ENCODE assay signal across 28 cellular contexts in genomic region chr6:29547573-29547972, GRCh38. TPM values are rescaled to one million over a fixed set of nuclear protein-coding genes. Genes with fewer than 3 reads are reported as not detected.
DNase-seq lines count a peak whose midpoint lies in the region; ATAC-seq and TF ChIP-seq lines count a peak whose summit lies in the region.
"Had no signal": no experiment of that assay in that cellular context is flagged by ENCODE, and none has a peak within 500 bp of the region (broad histone marks: within the 10 kb centered on the region; RNA-seq: fewer than 3 reads in every experiment).

No MANE protein-coding gene starts in this region.

- H3K36me3 ChIP-seq in A673 (ENCODE audit: insufficient read depth, low read length, poor library complexity, severe bottlenecking): no peaks in the 10 kb centered on the region
- H3K36me3 ChIP-seq: BLaER1 treated with 17β-estradiol and CSF1 and Interleukin-3, amounts not matched to agents 10 nM and 100 nM; HAP-1; SJSA1 had no signal

- no peaks in the 10 kb centered on the region for H3K36me3 Mint-ChIP-seq in activated CD4-positive, alpha-beta T cell treated with anti-CD3 and anti-CD28 coated beads for 36 hours (ENCODE audit: low read depth)
- H3K36me3 Mint-ChIP-seq in activated T-cell treated with anti-CD3 and anti-CD28 coated beads, Interleukin-2, amount 50 U/mL, for 72 hours (ENCODE audit: insufficient read depth in 2 of 2): no peaks in the 10 kb centered on the region
- no peaks in the 10 kb centered on the region for H3K36me3 Mint-ChIP-seq in activated T-cell treated with anti-CD3 and anti-CD28 coated beads, Interleukin-2, amount 50 U/mL, for 24 hours (ENCODE audit: low read depth)
- H3K36me3 Mint-ChIP-seq in T-helper 2 cell treated with Interferon-gamma antibody and Interleukin-4, amounts not matched to agents 5 μg/mL and 100 μg/mL, for 36 hours (ENCODE audit: low read depth): no peaks in the 10 kb centered on the region

- no peaks in the 10 kb centered on the region for H3K9me3 Mint-ChIP-seq in activated CD4-positive, alpha-beta T cell treated with anti-CD3 and anti-CD28 coated beads for 36 hours (ENCODE audit: low read depth)
- no peaks in the 10 kb centered on the region for H3K9me3 Mint-ChIP-seq in activated T-cell treated with anti-CD3 and anti-CD28 coated beads, Interleukin-2, amount 50 U/mL, for 72 hours
- no peaks in the 10 kb centered on the region for H3K9me3 Mint-ChIP-seq in activated T-cell treated with anti-CD3 and anti-CD28 coated beads, Interleukin-2, amount 50 U/mL, for 24 hours
- H3K9me3 Mint-ChIP-seq in T-helper 2 cell treated with Interferon-gamma antibody and Interleukin-4, amounts not matched to agents 5 μg/mL and 100 μg/mL, for 36 hours: no peaks in the 10 kb centered on the region
- H3K9me3 Mint-ChIP-seq: CD4-positive, alpha-beta T cell had no signal

- CTCF ChIA-PET in activated CD4-positive, alpha-beta T cell treated with anti-CD3 and anti-CD28 coated beads for 36 hours (lab: Charles Lee): no interaction called here
- CTCF ChIA-PET in A673 (lab: Charles Lee): no interaction called here

- BruUV-seq in A673 (replicated peaks; lab: Mats Ljungman, UMichigan): no TSS peak

- peaks cover 85% of the 10 kb centered on the region for H3K27me3 ChIP-seq in A673 (replicated peaks; ENCODE audit: insufficient read depth, low read depth, low read length, poor library complexity)
- H3K27me3 ChIP-seq: BLaER1 treated with 17β-estradiol and CSF1 and Interleukin-3, amounts not matched to agents 10 nM and 100 nM; SJSA1 had no signal

- no peak overlapping the region for H3K4me3 Mint-ChIP-seq in activated CD4-positive, alpha-beta T cell treated with anti-CD3 and anti-CD28 coated beads for 36 hours
- no peak overlapping the region for H3K4me3 Mint-ChIP-seq in activated T-cell treated with anti-CD3 and anti-CD28 coated beads, Interleukin-2, amount 50 U/mL, for 72 hours
- no peak overlapping the region for H3K4me3 Mint-ChIP-seq in activated T-cell treated with anti-CD3 and anti-CD28 coated beads, Interleukin-2, amount 50 U/mL, for 24 hours
- H3K4me3 Mint-ChIP-seq in T-helper 2 cell treated with Interferon-gamma antibody and Interleukin-4, amounts not matched to agents 5 μg/mL and 100 μg/mL, for 36 hours: no peak overlapping the region
- H3K4me3 Mint-ChIP-seq: CD4-positive, alpha-beta T cell had no signal

- H3K4me1 Mint-ChIP-seq in activated CD4-positive, alpha-beta T cell treated with anti-CD3 and anti-CD28 coated beads for 36 hours: peaks cover 12% of the 10 kb centered on the region
- peaks cover 15% of the 10 kb centered on the region for H3K4me1 Mint-ChIP-seq in activated T-cell treated with anti-CD3 and anti-CD28 coated beads, Interleukin-2, amount 50 U/mL, for 72 hours (ENCODE audit: low read depth)
- peaks cover 8% of the 10 kb centered on the region for H3K4me1 Mint-ChIP-seq in activated T-cell treated with anti-CD3 and anti-CD28 coated beads, Interleukin-2, amount 50 U/mL, for 24 hours (ENCODE audit: low read depth)
- H3K4me1 Mint-ChIP-seq in T-helper 2 cell treated with Interferon-gamma antibody and Interleukin-4, amounts not matched to agents 5 μg/mL and 100 μg/mL, for 36 hours (ENCODE audit: low read depth): peaks cover 15% of the 10 kb centered on the region

- no peaks in the 10 kb centered on the region for H3K4me1 ChIP-seq in A673 (ENCODE audit: insufficient read depth, low read length, poor library complexity, severe bottlenecking)
- H3K4me1 ChIP-seq: BLaER1 treated with 17β-estradiol and CSF1 and Interleukin-3, amounts not matched to agents 10 nM and 100 nM; HAP-1; SJSA1 had no signal

- peaks cover 47% of the 10 kb centered on the region for H3K27me3 Mint-ChIP-seq in activated CD4-positive, alpha-beta T cell treated with anti-CD3 and anti-CD28 coated beads for 36 hours
- H3K27me3 Mint-ChIP-seq in activated T-cell treated with anti-CD3 and anti-CD28 coated beads, Interleukin-2, amount 50 U/mL, for 72 hours (ENCODE audit: low read depth): peaks cover 70% of the 10 kb centered on the region
- peaks cover 61% of the 10 kb centered on the region for H3K27me3 Mint-ChIP-seq in activated T-cell treated with anti-CD3 and anti-CD28 coated beads, Interleukin-2, amount 50 U/mL, for 24 hours
- H3K27me3 Mint-ChIP-seq in T-helper 2 cell treated with Interferon-gamma antibody and Interleukin-4, amounts not matched to agents 5 μg/mL and 100 μg/mL, for 36 hours (ENCODE audit: low read depth): peaks cover 64% of the 10 kb centered on the region

- no peak overlapping the region for H3K27ac ChIP-seq in A673 (ENCODE audit: low read depth, low read length, poor library complexity, severe bottlenecking)
- H3K27ac ChIP-seq: BLaER1 treated with 17β-estradiol and CSF1 and Interleukin-3, amounts not matched to agents 10 nM and 100 nM; SJSA1 had no signal

- no peak overlapping the region for H3K4me3 ChIP-seq in A673 (ENCODE audit: low read depth, low read length, poor library complexity, severe bottlenecking)
- H3K4me3 ChIP-seq: BLaER1 treated with 17β-estradiol and CSF1 and Interleukin-3, amounts not matched to agents 10 nM and 100 nM; HAP-1; SJSA1 had no signal

- no peak for TF ChIP-seq CTCF in A673 (conservative IDR thresholded peaks at IDR 0.05; ENCODE audit: low read depth, low read length)

- intact Hi-C loops in activated CD4-positive, alpha-beta T cell treated with anti-CD3 and anti-CD28 coated beads for 36 hours (cut with DNase I, micrococcal nuclease): no loop called here
- intact Hi-C loops in A673 (cut with micrococcal nuclease; ENCODE audit: unreplicated experiment): no loop called here

- POLR2A ChIA-PET in activated CD4-positive, alpha-beta T cell treated with anti-CD3 and anti-CD28 coated beads for 36 hours (lab: Charles Lee): no interaction called here
- POLR2A ChIA-PET in A673 (lab: Charles Lee; ENCODE audit: low non-redundant PET): no interaction called here

- DNase-seq in activated CD4-positive, alpha-beta T cell treated with anti-CD3 and anti-CD28 coated beads for 36 hours: peak; percentile 32
- DNase-seq in activated CD4-positive, alpha-beta T cell treated with anti-CD3 and anti-CD28 coated beads for 1 hour: no peak
- peak; percentile 39 to 42 for DNase-seq in activated T-cell treated with anti-CD3 and anti-CD28 coated beads, Interleukin-2, amount 50 U/mL, for 72 hours
- DNase-seq in activated T-cell treated with anti-CD3 and anti-CD28 coated beads, Interleukin-2, amount 50 U/mL, for 24 hours: no peak
- DNase-seq in A673 (ENCODE audit: low spot score): peak; percentile 32
- peak; percentile 19 for DNase-seq in T-helper 2 cell treated with Interferon-gamma antibody and Interleukin-4, amounts not matched to agents 5 μg/mL and 100 μg/mL, for 36 hours (ENCODE audit: low spot score)
- DNase-seq: AML-193; CD4-positive, alpha-beta T cell; DMS53; GOT3; KBM-7; MV-4-11; NCI-H1105; NCI-H1436 treated with DMSO at 0.1 percent for 48 hours; NCI-H2029; NCI-H446; NCI-H524 treated with DMSO at 0.1 percent for 48 hours; Right ventricle myocardium superior; RPMI8226 had no signal

- H3K9me3 ChIP-seq in A673 (ENCODE audit: low read depth, low read length, poor library complexity, severe bottlenecking): no peaks in the 10 kb centered on the region
- H3K9me3 ChIP-seq: BLaER1 treated with 17β-estradiol and CSF1 and Interleukin-3, amounts not matched to agents 10 nM and 100 nM; HAP-1; SJSA1 had no signal

- ATAC-seq in activated CD4-positive, alpha-beta T cell treated with anti-CD3 and anti-CD28 coated beads for 36 hours: peak; percentile 92
- ATAC-seq in activated T-cell treated with anti-CD3 and anti-CD28 coated beads, Interleukin-2, amount 50 U/mL, for 72 hours (replicated peaks in 1 of 2): peak; percentile 95 to 97
- ATAC-seq in GM19351 (IDR thresholded peaks at IDR 0.05; ENCODE audit: unreplicated experiment): no peak
- no peak for ATAC-seq in GM18520 (IDR thresholded peaks at IDR 0.05; ENCODE audit: unreplicated experiment)

- no peak overlapping the region for H3K27ac Mint-ChIP-seq in activated CD4-positive, alpha-beta T cell treated with anti-CD3 and anti-CD28 coated beads for 36 hours
- H3K27ac Mint-ChIP-seq in activated T-cell treated with anti-CD3 and anti-CD28 coated beads, Interleukin-2, amount 50 U/mL, for 72 hours: no peak overlapping the region
- no peak overlapping the region for H3K27ac Mint-ChIP-seq in activated T-cell treated with anti-CD3 and anti-CD28 coated beads, Interleukin-2, amount 50 U/mL, for 24 hours
- H3K27ac Mint-ChIP-seq in T-helper 2 cell treated with Interferon-gamma antibody and Interleukin-4, amounts not matched to agents 5 μg/mL and 100 μg/mL, for 36 hours: no peak overlapping the region
- H3K27ac Mint-ChIP-seq: CD4-positive, alpha-beta T cell had no signal

RNA-seq across cellular contexts. Expression of gene UBD, which starts 12.0 kb away (rescaled TPM):
- under 1 TPM in 1 of 2 experiments, not detected in 1; 0.32 TPM for total RNA-seq in activated CD4-positive, alpha-beta T cell treated with anti-CD3 and anti-CD28 coated beads for 36 hours
- 1 to 10 TPM; 1.3 to 2.1 TPM for total RNA-seq in activated T-cell treated with anti-CD3 and anti-CD28 coated beads, Interleukin-2, amount 50 U/mL, for 72 hours
- total RNA-seq in A673 (2021): not detected in 2 replicates
- total RNA-seq: CD4-positive, alpha-beta T cell; LHCN-M2; MCF 10A had no signal

RNA-seq across cellular contexts. Expression of gene OR2H2, which starts 37.3 kb away (rescaled TPM):
- not detected for total RNA-seq in activated CD4-positive, alpha-beta T cell treated with anti-CD3 and anti-CD28 coated beads for 36 hours
- not detected for total RNA-seq in activated T-cell treated with anti-CD3 and anti-CD28 coated beads, Interleukin-2, amount 50 U/mL, for 72 hours
- not detected in 2 replicates for total RNA-seq in A673 (2021)
- total RNA-seq: CD4-positive, alpha-beta T cell; Daoy; G401; LHCN-M2; MCF 10A; Right ventricle myocardium superior; SJSA1 had no signal

RNA-seq across cellular contexts. Expression of gene MAS1L, which starts 59.8 kb away (rescaled TPM):
- not detected for total RNA-seq in activated CD4-positive, alpha-beta T cell treated with anti-CD3 and anti-CD28 coated beads for 36 hours
- total RNA-seq in activated T-cell treated with anti-CD3 and anti-CD28 coated beads, Interleukin-2, amount 50 U/mL, for 72 hours: not detected
- total RNA-seq in A673 (2021): not detected in 2 replicates
- total RNA-seq: CD4-positive, alpha-beta T cell; Daoy; G401; LHCN-M2; MCF 10A; Right ventricle myocardium superior; SJSA1 had no signal

Comparison
In these comparisons a context has a peak if more than half of its experiments do, and no peak if none do; other contexts are left out.
1. DNase-seq: peak in activated CD4-positive, alpha-beta T cell treated with anti-CD3 and anti-CD28 coated beads for 36 hours (single experiment), activated T-cell treated with anti-CD3 and anti-CD28 coated beads, Interleukin-2, amount 50 U/mL, for 72 hours (2 of 2), A673 (single experiment) and T-helper 2 cell treated with Interferon-gamma antibody and Interleukin-4, amounts not matched to agents 5 μg/mL and 100 μg/mL, for 36 hours (single experiment); none in activated CD4-positive, alpha-beta T cell treated with anti-CD3 and anti-CD28 coated beads for 1 hour (single experiment) and activated T-cell treated with anti-CD3 and anti-CD28 coated beads, Interleukin-2, amount 50 U/mL, for 24 hours (single experiment).
2. ATAC-seq: peak in activated CD4-positive, alpha-beta T cell treated with anti-CD3 and anti-CD28 coated beads for 36 hours (single experiment) and activated T-cell treated with anti-CD3 and anti-CD28 coated beads, Interleukin-2, amount 50 U/mL, for 72 hours (2 of 2); none in GM19351 (single experiment) and GM18520 (single experiment).